9 cellular contexts compared by ENCODE assay signal in genomic region chr15:75204340-75205063, GRCh38. TPM values are rescaled to one million over a fixed set of nuclear protein-coding genes. Genes with fewer than 3 reads are reported as not detected.
DNase-seq lines count a peak whose midpoint lies in the region; ATAC-seq and TF ChIP-seq lines count a peak whose summit lies in the region.
"Had no signal": no experiment of that assay in that cellular context is flagged by ENCODE, and none has a peak within 500 bp of the region (broad histone marks: within the 10 kb centered on the region; RNA-seq: fewer than 3 reads in every experiment).

No MANE protein-coding gene starts in this region.

- H3K9me3 Mint-ChIP-seq in CD4-positive, alpha-beta T cell: no peaks in the 10 kb centered on the region
- no peaks in the 10 kb centered on the region for H3K9me3 Mint-ChIP-seq in T-helper 1 cell treated with Interleukin-12 subunit alpha and Interleukin-12 subunit beta and Interleukin-4 antibody, amounts not matched to agents 30 μg/mL and 1 μg/mL, for 36 hours

- intact Hi-C loops in CD4-positive, alpha-beta T cell (cut with DNase I, micrococcal nuclease): loop anchor here (1.0 to 10.0 kb wide), 12 partner anchors 175 to 1210 kb away; partner anchors contain the start of genes CSK (in 2 of the 2), SIN3A (in 2 of the 2), CLK3 (in 1 of the 2) and COX5A (in 1 of the 2)
- intact Hi-C loops in heart right ventricle (cut with DNase I) (loop anchor here (1.0 to 10.0 kb wide), 9 partner anchors 77 to 420 kb away; partner anchors contain the start of genes RPP25 (in 3 of the 10) and CSK (in 1 of the 10)), psoas muscle (cut with DNase I) (loop anchor here (1.0 to 2.0 kb wide), 2 partner anchors 175 to 176 kb away; no protein-coding TSS in a partner anchor)

- TF ChIP-seq CTCF in CD4-positive, alpha-beta T cell (IDR thresholded peaks at IDR 0.05): peak; percentile 82
- TF ChIP-seq CTCF in heart right ventricle (IDR thresholded peaks at IDR 0.05): peak; percentile 89 to 99 (median 97)
- TF ChIP-seq CTCF in psoas muscle (IDR thresholded peaks at IDR 0.05): peak; percentile 92

- H3K4me3 Mint-ChIP-seq in CD4-positive, alpha-beta T cell: peak overlapping the region; percentile 83
- peak overlapping the region; percentile 87 for H3K4me3 Mint-ChIP-seq in T-helper 1 cell treated with Interleukin-12 subunit alpha and Interleukin-12 subunit beta and Interleukin-4 antibody, amounts not matched to agents 30 μg/mL and 1 μg/mL, for 36 hours

- peaks cover 34 to 88% (median 72%) of the 10 kb centered on the region in 9 donors for H3K4me1 ChIP-seq in heart right ventricle
- H3K4me1 ChIP-seq in psoas muscle: peaks cover 20% of the 10 kb centered on the region

- H3K4me1 Mint-ChIP-seq in CD4-positive, alpha-beta T cell (ENCODE audit: low read depth): peaks cover 45% of the 10 kb centered on the region
- H3K4me1 Mint-ChIP-seq in T-helper 1 cell treated with Interleukin-12 subunit alpha and Interleukin-12 subunit beta and Interleukin-4 antibody, amounts not matched to agents 30 μg/mL and 1 μg/mL, for 36 hours (ENCODE audit: low read depth): peaks cover 42% of the 10 kb centered on the region

- peak overlapping the region; percentile 96 for H3K27ac Mint-ChIP-seq in CD4-positive, alpha-beta T cell
- H3K27ac Mint-ChIP-seq in T-helper 1 cell treated with Interleukin-12 subunit alpha and Interleukin-12 subunit beta and Interleukin-4 antibody, amounts not matched to agents 30 μg/mL and 1 μg/mL, for 36 hours: peak overlapping the region; percentile 73

- no peaks in the 10 kb centered on the region for H3K9me3 ChIP-seq in CD4-positive, alpha-beta T cell (ENCODE audit: control insufficient read depth, low read length)
- H3K9me3 ChIP-seq in heart right ventricle: no peaks in the 10 kb centered on the region
- H3K9me3 ChIP-seq in psoas muscle: no peaks in the 10 kb centered on the region

- peak; percentile 57 for ATAC-seq in CD4-positive, alpha-beta T cell (ENCODE audit: poor library complexity)
- ATAC-seq in GM21576 (IDR thresholded peaks at IDR 0.05; ENCODE audit: unreplicated experiment): peak; percentile 32
- ATAC-seq in heart right ventricle: peak; percentile 73 to 92 (median 86)
- peak; percentile 80 to 86 (median 82) for ATAC-seq in psoas muscle

- H3K27me3 ChIP-seq in CD4-positive, alpha-beta T cell (ENCODE audit: control insufficient read depth, insufficient read depth, low read length): no peaks in the 10 kb centered on the region
- H3K27me3 ChIP-seq in heart right ventricle (no peaks in the 10 kb centered on the region), psoas muscle (ENCODE audit: insufficient read depth in 3 of 3, low read length in 2 of 3) (no peaks in the 10 kb centered on the region)

- H3K36me3 Mint-ChIP-seq in CD4-positive, alpha-beta T cell (ENCODE audit: low read depth): peaks cover 47% of the 10 kb centered on the region
- H3K36me3 Mint-ChIP-seq in T-helper 1 cell treated with Interleukin-12 subunit alpha and Interleukin-12 subunit beta and Interleukin-4 antibody, amounts not matched to agents 30 μg/mL and 1 μg/mL, for 36 hours (ENCODE audit: low read depth): peaks cover 30% of the 10 kb centered on the region

- H3K27me3 Mint-ChIP-seq in CD4-positive, alpha-beta T cell: no peaks in the 10 kb centered on the region
- H3K27me3 Mint-ChIP-seq in T-helper 1 cell treated with Interleukin-12 subunit alpha and Interleukin-12 subunit beta and Interleukin-4 antibody, amounts not matched to agents 30 μg/mL and 1 μg/mL, for 36 hours (ENCODE audit: low read depth): no peaks in the 10 kb centered on the region

- POLR2A ChIA-PET in CD4-positive, alpha-beta T cell (lab: Charles Lee): interaction anchor here (0.6 to 2.5 kb wide), 5 partner anchors 162 to 267 kb away, joined by 3 to 15 read pairs (median 4); partner anchors contain the start of genes COX5A and PPCDC

- DNase-seq in CD4-positive, alpha-beta T cell: peak; percentile 74 to 84 (median 80)
- peak; percentile 54 for DNase-seq in NCI-H1417 treated with DMSO at 0.1 percent for 48 hours (lab: John Stamatoyannopoulos, UW)
- peak; percentile 80 for DNase-seq in amniotic epithelial cell (ENCODE audit: low read depth)
- DNase-seq in heart right ventricle: peak; percentile 93 to 94
- DNase-seq in psoas muscle: peak; percentile 91 to 95
- DNase-seq in ureter (ENCODE audit: low spot score): peak; percentile 94

- 18 to 22% methylated on average over 10 of the region's 10 CpGs for WGBS in heart right ventricle, 2 donors
- WGBS in psoas muscle, 3 donors: 9 to 17% (median 13%) methylated on average over 10 of the region's 10 CpGs

- H3K36me3 ChIP-seq in heart right ventricle: peaks cover 0 to 42% (median 30%) of the 10 kb centered on the region in 9 donors
- H3K36me3 ChIP-seq in psoas muscle (ENCODE audit: insufficient read depth in 1 of 2, low read depth in 1 of 2): peaks cover 0 to 28% of the 10 kb centered on the region in 2 donors

- CTCF ChIA-PET in CD4-positive, alpha-beta T cell (lab: Charles Lee): interaction anchor here (0.6 to 4.4 kb wide), 7 partner anchors 169 to 569 kb away, joined by 3 to 41 read pairs (median 5); partner anchors contain the start of gene PPCDC

- peak overlapping the region in 7 of 10 donors; percentile 75 to 100 (median 90) for H3K4me3 ChIP-seq in heart right ventricle
- H3K4me3 ChIP-seq in psoas muscle: peak overlapping the region; percentile 87

- peak overlapping the region; percentile 88 for H3K27ac ChIP-seq in CD4-positive, alpha-beta T cell (ENCODE audit: low read depth, low read length)
- H3K27ac ChIP-seq in heart right ventricle (peak overlapping the region in 8 of 10 donors; percentile 89 to 100 (median 97)), psoas muscle (peak overlapping the region; percentile 86)

RNA-seq across cellular contexts. Expression of gene C15orf39, which starts 2.8 kb away (rescaled TPM):
- total RNA-seq in CD4-positive, alpha-beta T cell: 10 to 100 TPM; 41.6 to 42.1 TPM
- total RNA-seq in heart right ventricle (10 to 100 TPM in 9 of 10 donors, 1 to 10 TPM in 1; 6.9 to 23.7 (median 14.8) TPM), psoas muscle (1 to 10 TPM; 4.0 to 4.6 (median 4.2) TPM), ureter (32.7 TPM)
- polyA plus RNA-seq in heart right ventricle (1 to 10 TPM; 7.7 to 8.0 TPM), psoas muscle (1 to 10 TPM; 2.5 to 3.4 (median 2.6) TPM)

RNA-seq across cellular contexts. Expression of gene GOLGA6C, which starts 53.6 kb away (rescaled TPM):
- not detected for total RNA-seq in CD4-positive, alpha-beta T cell
- total RNA-seq in heart right ventricle (not detected), psoas muscle (not detected), ureter (not detected)
- polyA plus RNA-seq in heart right ventricle (not detected), psoas muscle (under 1 TPM in 1 of 3 donors, not detected in 2; 0.05 TPM)
- total RNA-seq: activated CD8-positive, alpha-beta memory T cell treated with anti-CD3 and anti-CD28 coated beads for 36 hours had no signal

Comparison
In these comparisons a context has a peak if more than half of its experiments do, and no peak if none do; other contexts are left out.
1. Peak in every context shown above with its lines: DNase-seq, ATAC-seq, H3K4me3 ChIP-seq and H3K27ac ChIP-seq.
2. ATAC-seq: peak in every context shown above with its lines; median percentile 86 in heart right ventricle; 82 in psoas muscle; 57 in CD4-positive, alpha-beta T cell; 32 in GM21576.